8 cellular contexts compared by ENCODE assay signal in the genomic region with DNA sequence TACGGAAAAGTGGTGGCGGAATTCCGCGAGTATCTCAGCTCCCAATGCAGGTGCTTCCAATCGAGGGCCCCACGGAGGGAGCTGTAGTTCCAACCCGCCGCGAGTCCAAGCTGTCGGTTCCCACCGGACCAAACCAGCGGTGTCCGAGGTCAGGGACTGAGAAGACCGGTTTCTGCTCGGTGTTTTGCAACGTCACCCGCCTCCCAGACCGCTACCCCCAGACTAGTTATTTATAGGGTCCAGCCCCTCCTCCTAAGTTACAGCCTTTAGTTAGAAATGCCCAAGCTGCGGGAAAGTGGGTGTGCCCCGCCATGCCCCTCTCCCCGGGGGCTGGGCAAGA. TPM values are rescaled to one million over a fixed set of nuclear protein-coding genes. Genes with fewer than 3 reads are reported as not detected.
DNase-seq lines count a peak whose midpoint lies in the region; ATAC-seq, FAIRE-seq and TF ChIP-seq lines count a peak whose summit lies in the region.

No MANE protein-coding gene starts in this region.

- H3K9me3 ChIP-seq in adipocyte (ENCODE audit: control insufficient read depth, low read length) = no peaks in the 10 kb centered on the region
- no peaks in the 10 kb centered on the region for H3K9me3 ChIP-seq in kidney (ENCODE audit: control insufficient read depth in 1 of 2, low read length in 2 of 2)
- H3K9me3 ChIP-seq in stomach smooth muscle (ENCODE audit: control insufficient read depth in 2 of 2, low read length in 2 of 2) = no peaks in the 10 kb centered on the region

- no peaks in the 10 kb centered on the region for H3K36me3 Mint-ChIP-seq in activated T-cell treated with anti-CD3 and anti-CD28 coated beads, Interleukin-2, amount 50 U/mL, for 4 hours (ENCODE audit: insufficient read depth)

- H3K27ac ChIP-seq in kidney (ENCODE audit: low read depth in 2 of 2, low read length in 2 of 2) = peak overlapping the region; percentile 85 to 91
- H3K27ac ChIP-seq in stomach smooth muscle (ENCODE audit: low read length) = peak overlapping the region; percentile 88

- H3K4me3 ChIP-seq in adipocyte (ENCODE audit: low read length) (peak overlapping the region; percentile 82), kidney (ENCODE audit: low read length in 2 of 2) (peak overlapping the region; percentile 82 to 91), stomach smooth muscle (ENCODE audit: low read length in 2 of 2) (peak overlapping the region; percentile 70 to 91)

- H3K4me3 Mint-ChIP-seq in activated T-cell treated with anti-CD3 and anti-CD28 coated beads, Interleukin-2, amount 50 U/mL, for 4 hours = peak overlapping the region; percentile 84

- TF ChIP-seq CTCF in kidney (IDR thresholded peaks at IDR 0.05; ENCODE audit: borderline replicate concordance, extremely low read depth, insufficient read depth) = no peak

- DNase-seq in activated T-cell treated with anti-CD3 and anti-CD28 coated beads, Interleukin-2, amount 50 U/mL, for 4 hours = no peak
- no peak for DNase-seq in activated T-cell treated with anti-CD3 and anti-CD28 coated beads, Interleukin-2, amount 50 U/mL, for 1 hour
- DNase-seq in adipocyte (ENCODE audit: low read depth) = no peak
- peak; percentile 86 for DNase-seq in kidney
- DNase-seq in NCI-H69 (lab: John Stamatoyannopoulos, UW) = no peak
- no peak for DNase-seq in SHP77 treated with DMSO at 0.1 percent for 48 hours (lab: John Stamatoyannopoulos, UW)
- no peak for DNase-seq in DMS 273 treated with DMSO at 0.1 percent for 48 hours (lab: John Stamatoyannopoulos, UW)

- peaks cover 38% of the 10 kb centered on the region for H3K4me1 Mint-ChIP-seq in activated T-cell treated with anti-CD3 and anti-CD28 coated beads, Interleukin-2, amount 50 U/mL, for 4 hours (ENCODE audit: low read depth)

- no peaks in the 10 kb centered on the region for H3K36me3 ChIP-seq in adipocyte (ENCODE audit: control insufficient read depth, insufficient read depth, low read length, severe bottlenecking)
- H3K36me3 ChIP-seq in kidney (ENCODE audit: control insufficient read depth in 1 of 2, insufficient read depth in 2 of 2, low read length in 2 of 2) = no peaks in the 10 kb centered on the region
- H3K36me3 ChIP-seq in stomach smooth muscle (ENCODE audit: control insufficient read depth in 2 of 2, insufficient read depth in 2 of 2, low read length in 2 of 2) = no peaks in the 10 kb centered on the region

- no peaks in the 10 kb centered on the region for H3K9me3 Mint-ChIP-seq in activated T-cell treated with anti-CD3 and anti-CD28 coated beads, Interleukin-2, amount 50 U/mL, for 4 hours

- ATAC-seq in activated T-cell treated with anti-CD3 and anti-CD28 coated beads, Interleukin-2, amount 50 U/mL, for 4 hours = no peak

- intact Hi-C loops in kidney (cut with DNase I) = no loop called here

- H3K4me1 ChIP-seq in adipocyte (ENCODE audit: control insufficient read depth, insufficient read depth, low read length) (peaks cover 22% of the 10 kb centered on the region), kidney (ENCODE audit: control insufficient read depth in 1 of 2, insufficient read depth in 1 of 2, low read depth in 1 of 2, low read length in 2 of 2) (peaks cover 10 to 20% of the 10 kb centered on the region in 2 donors), stomach smooth muscle (ENCODE audit: control insufficient read depth, insufficient read depth, low read length) (peaks cover 60% of the 10 kb centered on the region)

- no peak for FAIRE-seq in kidney (lab: Jason Lieb, UNC)

- no peaks in the 10 kb centered on the region for H3K27me3 ChIP-seq in adipocyte (replicated peaks; ENCODE audit: control insufficient read depth, insufficient read depth, low read length)
- H3K27me3 ChIP-seq in stomach smooth muscle (ENCODE audit: control insufficient read depth in 1 of 2, insufficient read depth in 2 of 2, low read length in 2 of 2) = no peaks in the 10 kb centered on the region

- H3K27me3 Mint-ChIP-seq in activated T-cell treated with anti-CD3 and anti-CD28 coated beads, Interleukin-2, amount 50 U/mL, for 4 hours (ENCODE audit: low read depth) = no peaks in the 10 kb centered on the region

- H3K9ac ChIP-seq in adipocyte (ENCODE audit: low read length) (peak overlapping the region; percentile 86), kidney (ENCODE audit: low read length in 2 of 2) (peak overlapping the region; percentile 35 to 91), stomach smooth muscle (ENCODE audit: low read length in 2 of 2) (peak overlapping the region; percentile 64 to 84)

RNA-seq across cellular contexts. Expression of a gene that starts 0.7 kb away (rescaled TPM):
- total RNA-seq in activated T-cell treated with anti-CD3 and anti-CD28 coated beads, Interleukin-2, amount 50 U/mL, for 4 hours = 1 to 10 TPM in 1 of 3 donors, under 1 TPM in 2; 0.60 to 1.8 (median 0.87) TPM
- 8.1 TPM for total RNA-seq in kidney
- polyA plus RNA-seq in kidney (ENCODE audit: insufficient read depth, low read depth, low replicate concordance) = 13.5 TPM

RNA-seq across cellular contexts. Expression of a gene that starts 48.0 kb away (rescaled TPM):
- 10 to 100 TPM; 23.5 to 27.9 (median 25.9) TPM for total RNA-seq in activated T-cell treated with anti-CD3 and anti-CD28 coated beads, Interleukin-2, amount 50 U/mL, for 4 hours
- 12.6 TPM for total RNA-seq in kidney
- polyA plus RNA-seq in kidney (ENCODE audit: insufficient read depth, low read depth, low replicate concordance) = 32.1 TPM

RNA-seq across cellular contexts. Expression of a gene that starts 48.3 kb away (rescaled TPM):
- 1 to 10 TPM; 2.2 to 2.6 (median 2.5) TPM for total RNA-seq in activated T-cell treated with anti-CD3 and anti-CD28 coated beads, Interleukin-2, amount 50 U/mL, for 4 hours
- total RNA-seq in kidney = 2.8 TPM
- polyA plus RNA-seq in kidney (ENCODE audit: insufficient read depth, low read depth, low replicate concordance) = 0.58 TPM
